8 cellular contexts compared by ENCODE assay signal in the genomic region with DNA sequence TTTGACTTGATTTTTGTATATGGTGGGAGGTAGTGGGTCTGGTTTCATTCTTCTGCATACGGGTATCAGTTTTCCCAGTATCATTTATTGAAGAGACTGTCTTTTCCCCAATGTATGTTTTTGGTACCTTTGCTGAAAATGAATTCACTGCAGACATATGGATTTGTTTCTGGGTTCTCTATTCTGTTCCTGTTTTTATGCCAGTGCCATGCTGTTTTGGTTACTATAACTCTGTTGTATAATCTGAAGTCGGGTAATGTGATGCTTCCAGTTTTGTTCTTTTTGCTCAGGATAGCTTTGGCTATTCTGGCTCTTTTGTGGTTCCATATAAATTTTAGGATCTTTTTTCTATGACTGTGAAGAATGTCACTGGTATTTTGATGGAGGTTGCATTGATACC. TPM values are rescaled to one million over a fixed set of nuclear protein-coding genes. Genes with fewer than 3 reads are reported as not detected.
DNase-seq lines count a peak whose midpoint lies in the region; FAIRE-seq and TF ChIP-seq lines count a peak whose summit lies in the region.

No MANE protein-coding gene starts in this region.

- peaks cover 65% of the 10 kb centered on the region for H3K79me2 ChIP-seq in OCI-LY7 (ENCODE audit: insufficient read depth, low read depth, low read length)
- H3K79me2 ChIP-seq in endothelial cell of umbilical vein (ENCODE audit: control insufficient read depth, insufficient read depth, low read length): peaks cover 53% of the 10 kb centered on the region
- peaks cover 28% of the 10 kb centered on the region for H3K79me2 ChIP-seq in parathyroid adenoma

- TF ChIP-seq CTCF in Caco-2 (IDR thresholded peaks at IDR 0.05; ENCODE audit: insufficient read depth in 1 of 2, low read depth in 1 of 2, low read length in 1 of 2, severe bottlenecking in 1 of 2, unreplicated experiment in 1 of 2): no peak
- no peak for TF ChIP-seq CTCF in OCI-LY7 (conservative IDR thresholded peaks at IDR 0.05; ENCODE audit: low read length)
- TF ChIP-seq CTCF in endothelial cell of umbilical vein (IDR thresholded peaks at IDR 0.05; ENCODE audit: extremely low read depth in 1 of 2, insufficient read depth in 1 of 2, low read depth in 1 of 2, low read length in 2 of 2): no peak
- TF ChIP-seq CTCF in parathyroid adenoma (IDR thresholded peaks at IDR 0.05): no peak

- DNase-seq in Caco-2: no peak
- no peak for DNase-seq in OCI-LY7 (ENCODE audit: low spot score)
- DNase-seq in endothelial cell of umbilical vein (ENCODE audit: low read depth, low spot score): no peak
- DNase-seq in NCI-H146 (lab: John Stamatoyannopoulos, UW): no peak
- DNase-seq in NOMO-1 treated with DMSO at 0.1 percent for 48 hours (lab: John Stamatoyannopoulos, UW; ENCODE audit: unreplicated experiment): no peak
- no peak for DNase-seq in NK-92 treated with Interleukin-12 subunit alpha and Interleukin-12 subunit beta, amount 100 ng/mL, for 24 hours (lab: John Stamatoyannopoulos, UW)
- no peak for DNase-seq in DMS79 treated with DMSO at 0.1 percent for 48 hours (lab: John Stamatoyannopoulos, UW)

- BruUV-seq in Caco-2 (replicated peaks; lab: Mats Ljungman, UMichigan) (no TSS peak), OCI-LY7 (replicated peaks; lab: Mats Ljungman, UMichigan) (no TSS peak), endothelial cell of umbilical vein (replicated peaks; lab: Mats Ljungman, UMichigan) (no TSS peak)

- H3K36me3 ChIP-seq in Caco-2 (ENCODE audit: control insufficient read depth, insufficient read depth, low read length): 0 out of 2 replicates have a peak, but pooled peaks cover 4% of the 10 kb centered on the region
- peaks cover 32% of the 10 kb centered on the region for H3K36me3 ChIP-seq in OCI-LY7 (ENCODE audit: insufficient read depth, low read length)
- peaks cover 4% of the 10 kb centered on the region in 2 experiments for H3K36me3 ChIP-seq in endothelial cell of umbilical vein (ENCODE audit: control insufficient read depth in 2 of 2, extremely low read depth in 1 of 2, insufficient read depth in 2 of 2, low read length in 2 of 2)
- no peaks in the 10 kb centered on the region for H3K36me3 ChIP-seq in parathyroid adenoma (ENCODE audit: control insufficient read depth, insufficient read depth, low read length)

- CTCF ChIA-PET in Caco-2 (lab: Charles Lee) (no interaction called here), OCI-LY7 (lab: Charles Lee; ENCODE audit: unreplicated experiment) (no interaction called here), endothelial cell of umbilical vein (lab: Charles Lee) (no interaction called here)

- peak overlapping the region; percentile 94 for H3K4me3 Mint-ChIP-seq in Caco-2 (ENCODE audit: unreplicated experiment)

- H3K9me1 ChIP-seq in endothelial cell of umbilical vein (replicated peaks; ENCODE audit: control insufficient read depth, extremely low read depth, insufficient read depth, low read length): no peaks in the 10 kb centered on the region

- H3K4me1 Mint-ChIP-seq in Caco-2 (ENCODE audit: low read depth, unreplicated experiment): peaks cover 14% of the 10 kb centered on the region

- H3K9me3 ChIP-seq in Caco-2 (no peaks in the 10 kb centered on the region), OCI-LY7 (ENCODE audit: low read length) (no peaks in the 10 kb centered on the region; the same call in 1 of the 2 replicates), endothelial cell of umbilical vein (replicated peaks; ENCODE audit: control insufficient read depth, insufficient read depth, low read length) (no peaks in the 10 kb centered on the region), parathyroid adenoma (ENCODE audit: control insufficient read depth, low read length) (no peaks in the 10 kb centered on the region)

- FAIRE-seq in endothelial cell of umbilical vein (lab: Jason Lieb, UNC): no peak

- dilution Hi-C loops in endothelial cell of umbilical vein (cut with MboI; ENCODE audit: extremely low pct_ligation_motif_present, low sequenced_read_pairs): no loop called here

- H3K4me2 ChIP-seq in OCI-LY7 (ENCODE audit: low read length) (peak overlapping the region; percentile 71), endothelial cell of umbilical vein (ENCODE audit: insufficient read depth, low read length) (peak overlapping the region; percentile 88), parathyroid adenoma (ENCODE audit: low read length) (peak overlapping the region; percentile 54)

- no peaks in the 10 kb centered on the region for H3K27me3 ChIP-seq in Caco-2 (replicated peaks; ENCODE audit: control insufficient read depth, insufficient read depth, low read length)
- H3K27me3 ChIP-seq in endothelial cell of umbilical vein (ENCODE audit: control insufficient read depth in 2 of 2, insufficient read depth in 2 of 2, low read length in 2 of 2): no peaks in the 10 kb centered on the region
- no peaks in the 10 kb centered on the region for H3K27me3 ChIP-seq in parathyroid adenoma (ENCODE audit: control insufficient read depth, insufficient read depth, low read length)

- H4K20me1 ChIP-seq in OCI-LY7 (ENCODE audit: insufficient read depth, low read length) (no peaks in the 10 kb centered on the region), endothelial cell of umbilical vein (replicated peaks; ENCODE audit: control insufficient read depth, extremely low read depth, insufficient read depth, low read length) (peaks cover 5% of the 10 kb centered on the region)

- peak overlapping the region; percentile 82 for H3K4me3 ChIP-seq in Caco-2 (ENCODE audit: low read depth, low read length)
- peak overlapping the region; percentile 86 for H3K4me3 ChIP-seq in OCI-LY7 (ENCODE audit: low read depth, low read length, poor library complexity, severe bottlenecking)
- H3K4me3 ChIP-seq in endothelial cell of umbilical vein (replicated peaks in 1 of 3; ENCODE audit: insufficient read depth in 1 of 3, low read depth in 1 of 3, low read length in 3 of 3): peak overlapping the region; percentile 24 to 95 (median 81)
- H3K4me3 ChIP-seq in parathyroid adenoma (ENCODE audit: low read depth, low read length): peak overlapping the region; percentile 99

- H3K9me3 Mint-ChIP-seq in Caco-2 (ENCODE audit: unreplicated experiment): no peaks in the 10 kb centered on the region

- H2AFZ ChIP-seq in OCI-LY7 (ENCODE audit: low read length): no peak overlapping the region
- no peak overlapping the region for H2AFZ ChIP-seq in endothelial cell of umbilical vein (ENCODE audit: low read depth, low read length)
- no peak overlapping the region for H2AFZ ChIP-seq in parathyroid adenoma

- POLR2A ChIA-PET in Caco-2 (lab: Charles Lee) (interaction anchor here (3.0 kb wide), 1 partner anchor 70 kb away, joined by 20 read pairs; a partner anchor contains a TSS), OCI-LY7 (lab: Charles Lee) (interaction anchor here (0.6 kb wide), 1 partner anchor 316 kb away, joined by 3 read pairs; no protein-coding TSS in a partner anchor), endothelial cell of umbilical vein (lab: Charles Lee) (no interaction called here)

- peaks cover 53% of the 10 kb centered on the region for H3K36me3 Mint-ChIP-seq in Caco-2 (ENCODE audit: insufficient read depth, unreplicated experiment)

- TF ChIP-seq POLR2A in endothelial cell of umbilical vein (IDR thresholded peaks at IDR 0.05; ENCODE audit: low read depth, low read length): no peak

- H3K4me1 ChIP-seq in Caco-2: peaks cover 10% of the 10 kb centered on the region; the same call in 1 of the 2 replicates
- H3K4me1 ChIP-seq in OCI-LY7 (ENCODE audit: insufficient read depth, low read length, poor library complexity, severe bottlenecking): peaks cover 5% of the 10 kb centered on the region
- H3K4me1 ChIP-seq in endothelial cell of umbilical vein (ENCODE audit: control insufficient read depth, extremely low read depth, insufficient read depth, low read length): peaks cover 9% of the 10 kb centered on the region
- H3K4me1 ChIP-seq in parathyroid adenoma: no peaks in the 10 kb centered on the region

- H3K9me2 ChIP-seq in OCI-LY7 (ENCODE audit: insufficient read depth, low read length): no peaks in the 10 kb centered on the region

- H3K27ac ChIP-seq in OCI-LY7 (ENCODE audit: low read depth, low read length, poor library complexity, severe bottlenecking) (no peak overlapping the region), endothelial cell of umbilical vein (ENCODE audit: insufficient read depth, low read depth, low read length) (peak overlapping the region; percentile 79), parathyroid adenoma (no peak overlapping the region)

- H3K27me3 Mint-ChIP-seq in Caco-2 (ENCODE audit: insufficient read depth, unreplicated experiment): no peaks in the 10 kb centered on the region

- intact Hi-C loops in Caco-2 (cut with micrococcal nuclease; ENCODE audit: unreplicated experiment): loop anchor here (5.0 kb wide), 2 partner anchors 35 to 55 kb away; a partner anchor contains a TSS
- intact Hi-C loops in OCI-LY7 (cut with micrococcal nuclease; ENCODE audit: unreplicated experiment): loop anchor here (5.0 kb wide), 1 partner anchor 80 kb away; a partner anchor contains a TSS
- intact Hi-C loops in endothelial cell of umbilical vein (cut with micrococcal nuclease): loop anchor here (5.0 kb wide), 1 partner anchor 190 kb away; a partner anchor contains a TSS

- peak overlapping the region; percentile 98 for H3K27ac Mint-ChIP-seq in Caco-2 (ENCODE audit: unreplicated experiment)

- H3K9ac ChIP-seq in endothelial cell of umbilical vein (replicated peaks; ENCODE audit: extremely low read depth, insufficient read depth, low read length): peak overlapping the region; percentile 96
- no peak overlapping the region for H3K9ac ChIP-seq in parathyroid adenoma

RNA-seq across cellular contexts. Expression of a gene that starts 0.8 kb away (rescaled TPM):
- 51.8 and 52.6 TPM in 2 replicates for total RNA-seq in Caco-2 (2022)
- 24.6 and 27.3 TPM in 2 replicates for total RNA-seq in OCI-LY7 (2014; rRNA removed; shearing (Covaris generic))
- total RNA-seq in OCI-LY7 (2022): 26.0 and 27.2 TPM in 2 replicates
- 32.3 and 36.6 TPM in 2 replicates for total RNA-seq in endothelial cell of umbilical vein
- 22.8 and 27.2 TPM in 2 replicates for polyA plus RNA-seq in endothelial cell of umbilical vein
- 28.3 and 30.4 TPM in 2 replicates for polyA plus RNA-seq in endothelial cell of umbilical vein (2011; cell fraction: cytosol; rRNA removed)
- 38.1 and 44.1 TPM in 2 replicates for polyA plus RNA-seq in endothelial cell of umbilical vein (2011; cell fraction: nucleus; rRNA removed)
- 22.3 and 23.6 TPM in 2 replicates for polyA plus RNA-seq in endothelial cell of umbilical vein (2012)
- polyA minus RNA-seq in endothelial cell of umbilical vein: 33.9 and 38.9 TPM in 2 replicates
- 16.0 TPM for polyA minus RNA-seq in endothelial cell of umbilical vein (2011; cell fraction: cytosol; rRNA and poly(A)+ RNA removed)
- polyA minus RNA-seq in endothelial cell of umbilical vein (2011; cell fraction: nucleus; rRNA and poly(A)+ RNA removed): 33.3 and 47.7 TPM in 2 replicates

RNA-seq across cellular contexts. Expression of a gene that starts 0.9 kb away (rescaled TPM):
- total RNA-seq in Caco-2 (2022): 13.2 and 14.1 TPM in 2 replicates
- 8.0 and 14.7 TPM in 2 replicates for total RNA-seq in OCI-LY7 (2014; rRNA removed; shearing (Covaris generic))
- 18.5 and 19.9 TPM in 2 replicates for total RNA-seq in OCI-LY7 (2022)
- 18.9 and 19.5 TPM in 2 replicates for total RNA-seq in endothelial cell of umbilical vein
- polyA plus RNA-seq in endothelial cell of umbilical vein: 23.4 and 26.7 TPM in 2 replicates
- polyA plus RNA-seq in endothelial cell of umbilical vein (2011; cell fraction: cytosol; rRNA removed): 19.5 and 22.8 TPM in 2 replicates
- polyA plus RNA-seq in endothelial cell of umbilical vein (2011; cell fraction: nucleus; rRNA removed): 44.4 and 44.8 TPM in 2 replicates
- polyA plus RNA-seq in endothelial cell of umbilical vein (2012): 13.2 and 15.4 TPM in 2 replicates
- 41.4 and 43.6 TPM in 2 replicates for polyA minus RNA-seq in endothelial cell of umbilical vein
- 3.8 TPM for polyA minus RNA-seq in endothelial cell of umbilical vein (2011; cell fraction: cytosol; rRNA and poly(A)+ RNA removed)
- polyA minus RNA-seq in endothelial cell of umbilical vein (2011; cell fraction: nucleus; rRNA and poly(A)+ RNA removed): 21.3 and 21.5 TPM in 2 replicates

RNA-seq across cellular contexts. Expression of a gene that starts 56.7 kb away (rescaled TPM):
- total RNA-seq in Caco-2 (2022) (6.5 and 7.1 TPM in 2 replicates), OCI-LY7 (2022) (not detected in 2 replicates), endothelial cell of umbilical vein (2.3 and 2.6 TPM in 2 replicates)
- total RNA-seq in OCI-LY7 (2014; rRNA removed; shearing (Covaris generic)): not detected in 2 replicates
- polyA plus RNA-seq in endothelial cell of umbilical vein: 0.92 and 1.6 TPM in 2 replicates
- polyA plus RNA-seq in endothelial cell of umbilical vein (2011; cell fraction: cytosol; rRNA removed): 1.3 and 1.9 TPM in 2 replicates
- polyA plus RNA-seq in endothelial cell of umbilical vein (2011; cell fraction: nucleus; rRNA removed): 2.9 and 4.5 TPM in 2 replicates
- 2.0 and 2.5 TPM in 2 replicates for polyA plus RNA-seq in endothelial cell of umbilical vein (2012)
- 0.36 and 1.0 TPM in 2 replicates for polyA minus RNA-seq in endothelial cell of umbilical vein
- polyA minus RNA-seq in endothelial cell of umbilical vein (2011; cell fraction: cytosol; rRNA and poly(A)+ RNA removed): not detected
- polyA minus RNA-seq in endothelial cell of umbilical vein (2011; cell fraction: nucleus; rRNA and poly(A)+ RNA removed): 0.53 and 2.4 TPM in 2 replicates
